Comparison of ENCODE assay signal across 1 cellular context in the genomic region with DNA sequence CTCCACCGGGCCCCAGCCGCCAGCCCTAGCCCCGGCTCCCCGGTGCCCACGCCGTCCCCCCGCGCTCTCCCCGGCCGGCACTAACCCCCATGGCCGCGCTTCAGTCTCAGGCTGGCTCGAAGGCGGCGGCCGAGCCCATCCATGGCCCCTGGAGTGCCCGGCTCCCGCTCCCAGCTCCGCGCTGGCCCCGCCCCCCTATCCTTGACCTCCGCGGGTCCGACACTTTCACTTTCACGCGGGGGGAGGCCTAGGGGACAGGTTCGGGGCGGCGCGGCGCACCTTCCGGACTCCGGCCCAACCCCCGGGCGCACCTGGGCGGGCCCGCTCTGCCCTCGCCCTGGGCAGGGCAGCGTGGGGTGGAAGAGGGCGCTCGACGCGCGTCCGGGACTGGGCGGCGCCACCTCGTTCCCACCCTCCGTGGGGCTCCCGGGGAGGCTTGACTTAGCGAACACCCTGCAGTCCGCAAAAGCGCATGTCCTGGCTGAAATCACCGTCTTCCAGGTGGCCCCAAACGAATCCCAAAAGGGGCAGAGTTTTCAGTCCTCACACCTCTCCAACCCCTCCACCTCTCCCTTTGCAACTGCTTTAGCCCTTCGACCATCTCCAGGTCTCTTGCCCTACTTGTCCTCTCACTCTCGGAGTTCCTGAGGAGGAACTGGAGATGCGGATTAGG.
TF ChIP-seq lines count a peak whose summit lies in the region.

No MANE protein-coding gene starts in this region.

TF ChIP-seq in WTC11, 78 proteins besides CTCF, POLR2A, EP300 and RAD21 (continued from another document):
- TF ChIP-seq, protein P1, sequence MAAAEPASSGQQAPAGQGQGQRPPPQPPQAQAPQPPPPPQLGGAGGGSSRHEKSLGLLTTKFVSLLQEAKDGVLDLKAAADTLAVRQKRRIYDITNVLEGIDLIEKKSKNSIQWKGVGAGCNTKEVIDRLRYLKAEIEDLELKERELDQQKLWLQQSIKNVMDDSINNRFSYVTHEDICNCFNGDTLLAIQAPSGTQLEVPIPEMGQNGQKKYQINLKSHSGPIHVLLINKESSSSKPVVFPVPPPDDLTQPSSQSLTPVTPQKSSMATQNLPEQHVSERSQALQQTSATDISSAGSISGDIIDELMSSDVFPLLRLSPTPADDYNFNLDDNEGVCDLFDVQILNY (CRISPR knock-in tag; IDR thresholded peaks at IDR 0.05) = peak; percentile 51; the same call in 1 of the 2 replicates
- TF ChIP-seq HMGA2 (CRISPR knock-in tag; IDR thresholded peaks at IDR 0.05) = no peak
- peak; percentile 63; the same call in 1 of the 2 replicates for TF ChIP-seq HMGXB4 (CRISPR knock-in tag; IDR thresholded peaks at IDR 0.05)
- TF ChIP-seq ZNF263 (CRISPR knock-in tag; IDR thresholded peaks at IDR 0.05; ENCODE audit: low read depth) = 0 out of 2 replicates have a peak, but pooled peaks have one; percentile 31
- TF ChIP-seq ELF4 (CRISPR knock-in tag; IDR thresholded peaks at IDR 0.05; ENCODE audit: low read depth) = 0 out of 2 replicates have a peak, but pooled peaks have one; percentile 23
- TF ChIP-seq FOXP4 (CRISPR knock-in tag; IDR thresholded peaks at IDR 0.05) = no peak
- TF ChIP-seq, protein P2, sequence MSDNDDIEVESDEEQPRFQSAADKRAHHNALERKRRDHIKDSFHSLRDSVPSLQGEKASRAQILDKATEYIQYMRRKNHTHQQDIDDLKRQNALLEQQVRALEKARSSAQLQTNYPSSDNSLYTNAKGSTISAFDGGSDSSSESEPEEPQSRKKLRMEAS (CRISPR knock-in tag; IDR thresholded peaks at IDR 0.05) = peak; percentile 71; the same call in 1 of the 2 replicates
- TF ChIP-seq, protein P3, sequence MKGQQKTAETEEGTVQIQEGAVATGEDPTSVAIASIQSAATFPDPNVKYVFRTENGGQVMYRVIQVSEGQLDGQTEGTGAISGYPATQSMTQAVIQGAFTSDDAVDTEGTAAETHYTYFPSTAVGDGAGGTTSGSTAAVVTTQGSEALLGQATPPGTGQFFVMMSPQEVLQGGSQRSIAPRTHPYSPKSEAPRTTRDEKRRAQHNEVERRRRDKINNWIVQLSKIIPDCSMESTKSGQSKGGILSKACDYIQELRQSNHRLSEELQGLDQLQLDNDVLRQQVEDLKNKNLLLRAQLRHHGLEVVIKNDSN (CRISPR knock-in tag; IDR thresholded peaks at IDR 0.05) = no peak
